1 cellular context compared by ENCODE assay signal in genomic region chr5:178986326-178986960, GRCh38.
TF ChIP-seq lines count a peak whose summit lies in the region.

No MANE protein-coding gene starts in this region.

TF ChIP-seq in liver, 16 proteins besides CTCF, POLR2A, EP300 and RAD21 (continued from another document):
- TF ChIP-seq FOXA1 (IDR thresholded peaks at IDR 0.05) (no peak), EGR1 (IDR thresholded peaks at IDR 0.05; ENCODE audit: low read depth in 2 of 2) (no peak)
